8 cellular contexts compared by ENCODE assay signal in the genomic region with DNA sequence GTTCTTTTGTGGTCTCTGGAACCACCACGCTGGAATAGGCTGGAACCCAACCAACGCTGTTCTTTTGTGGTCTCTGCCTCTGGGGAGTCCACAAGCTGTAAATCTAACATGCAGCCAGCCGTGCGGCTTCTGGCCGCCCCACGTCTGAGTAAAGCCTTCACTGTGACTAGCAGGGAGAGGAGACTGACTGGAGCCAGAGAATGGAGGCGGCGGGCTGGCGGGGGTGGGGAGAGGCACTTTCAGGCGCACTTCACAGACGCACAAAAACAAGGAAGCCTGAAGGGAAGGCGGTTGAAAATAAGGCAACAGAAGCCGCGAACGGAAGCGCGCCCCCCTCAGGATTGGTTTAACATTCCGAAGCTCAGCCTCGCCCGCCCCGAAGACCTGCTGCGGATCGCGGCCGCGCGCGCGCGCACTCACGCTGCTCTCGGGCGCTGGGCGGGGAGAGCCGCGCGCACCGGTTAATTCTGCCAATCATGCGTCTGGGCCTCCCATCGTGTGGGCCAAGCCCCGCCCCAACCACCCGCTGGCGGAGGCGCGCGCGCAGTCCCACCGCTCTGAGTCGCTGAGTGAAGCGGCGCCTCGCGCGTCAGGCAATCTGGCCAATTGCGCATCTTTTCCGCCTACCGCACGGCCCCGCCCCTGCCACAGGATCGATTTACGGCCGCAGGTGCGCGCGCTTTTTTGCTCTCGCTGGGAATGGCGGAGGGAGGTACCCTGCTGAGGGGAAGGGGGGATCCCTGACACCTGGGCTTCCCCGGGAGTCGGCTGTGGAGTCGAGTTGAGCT. TPM values are rescaled to one million over a fixed set of nuclear protein-coding genes. Genes with fewer than 3 reads are reported as not detected.
DNase-seq lines count a peak whose midpoint lies in the region; ATAC-seq, FAIRE-seq and TF ChIP-seq lines count a peak whose summit lies in the region.

A gene with protein sequence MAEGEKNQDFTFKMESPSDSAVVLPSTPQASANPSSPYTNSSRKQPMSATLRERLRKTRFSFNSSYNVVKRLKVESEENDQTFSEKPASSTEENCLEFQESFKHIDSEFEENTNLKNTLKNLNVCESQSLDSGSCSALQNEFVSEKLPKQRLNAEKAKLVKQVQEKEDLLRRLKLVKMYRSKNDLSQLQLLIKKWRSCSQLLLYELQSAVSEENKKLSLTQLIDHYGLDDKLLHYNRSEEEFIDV (plus strand): TSS at position 687 of the 788 bp plus-strand sequence. CDS start 13 bp downstream, at position 700.

- H3K23me2 ChIP-seq in H9 (ENCODE audit: insufficient read length, low read depth, low read length, poor library complexity, severe bottlenecking) = peaks cover 10% of the 10 kb centered on the region

- FAIRE-seq in G401.6 (lab: Jason Lieb, UNC) = peak; percentile 98

- peak within 1 kb of the TSS; percentile 85 for H3T11ph ChIP-seq in H9 (ENCODE audit: low read length)

- H2BK5ac ChIP-seq in H9 (ENCODE audit: insufficient read length, low read length) = peak within 1 kb of the TSS; percentile 91

- no peak within 1 kb of the TSS for H4K8ac ChIP-seq in H9 (replicated peaks; ENCODE audit: insufficient read length, low read depth, low read length)

- peak; percentile 77 for TF ChIP-seq CTCF in H9 (conservative IDR thresholded peaks at IDR 0.05)

- peak within 1 kb of the TSS; percentile 99 for H3K27ac Mint-ChIP-seq in H9
- H3K27ac Mint-ChIP-seq in natural killer cell treated with Interleukin-12 subunit alpha and Interleukin-12 subunit beta and Interleukin-15 and Interleukin-18, amount 100 ng/mL, for 72 hours = peak within 1 kb of the TSS; percentile 94 to 99

- peak within 1 kb of the TSS; percentile 83 for H3K56ac ChIP-seq in H9 (ENCODE audit: insufficient read length, low read depth, low read length)

- H4K5ac ChIP-seq in H9 (ENCODE audit: insufficient read length, low read depth, low read length) = peak within 1 kb of the TSS; percentile 98

- peak within 1 kb of the TSS; percentile 89; the same call in 1 of the 2 replicates for H3K4ac ChIP-seq in H9 (ENCODE audit: low read depth, low read length)

- H3K27me3 Mint-ChIP-seq in H9 (ENCODE audit: low read depth) = no peaks in the 10 kb centered on the region
- peaks cover 0 to 3% of the 10 kb centered on the region in 2 donors for H3K27me3 Mint-ChIP-seq in natural killer cell treated with Interleukin-12 subunit alpha and Interleukin-12 subunit beta and Interleukin-15 and Interleukin-18, amount 100 ng/mL, for 72 hours

- H3K4me3 Mint-ChIP-seq in H9 = peak within 1 kb of the TSS; percentile 85 to 90
- peak within 1 kb of the TSS; percentile 84 for H3K4me3 Mint-ChIP-seq in natural killer cell treated with Interleukin-12 subunit alpha and Interleukin-12 subunit beta and Interleukin-15 and Interleukin-18, amount 100 ng/mL, for 72 hours

- DNase-seq in H9 = peak; percentile 99
- DNase-seq in M059J (ENCODE audit: low read depth) = peak; percentile 97
- DNase-seq in SHP77 (lab: John Stamatoyannopoulos, UW) = peak; percentile 97 to 99
- DNase-seq in activated effector memory CD4-positive, alpha-beta T cell treated with Interleukin-2 at 50 U/mL for 16 hours = peak; percentile 99
- DNase-seq in fibroblast of peridontal ligament (ENCODE audit: extremely low read depth) = peak; percentile 95
- DNase-seq in natural killer cell treated with Interleukin-12 subunit alpha and Interleukin-12 subunit beta and Interleukin-15 and Interleukin-18, amount 100 ng/mL, for 72 hours (ENCODE audit: low spot score) = peak; percentile 100
- DNase-seq in stimulated activated naive CD8-positive, alpha-beta T cell treated with anti-CD3 and anti-CD28 coated beads, Interleukin-15, Interleukin-2, amounts not matched to agents 100 U/mL and 50 U/mL, for 24 hours = peak; percentile 99

- peak within 1 kb of the TSS; percentile 98 for H2BK120ac ChIP-seq in H9 (ENCODE audit: low read depth, low read length, poor library complexity, severe bottlenecking)

- no peaks in the 10 kb centered on the region for H3K4me1 ChIP-seq in H9 (ENCODE audit: insufficient read depth, low read length)

- no peaks in the 10 kb centered on the region for H3K79me2 ChIP-seq in H9 (ENCODE audit: insufficient read depth, low read length)

- no peaks in the 10 kb centered on the region for H3K9me3 Mint-ChIP-seq in H9
- no peaks in the 10 kb centered on the region for H3K9me3 Mint-ChIP-seq in natural killer cell treated with Interleukin-12 subunit alpha and Interleukin-12 subunit beta and Interleukin-15 and Interleukin-18, amount 100 ng/mL, for 72 hours

- WGBS in H9 (ENCODE audit: extremely low coverage, insufficient read length, low lambda C conversion rate) = no CpG with 5 or more reads among the region's 70 CpGs

- H2AFZ ChIP-seq in H9 (ENCODE audit: low read length) = no peak within 1 kb of the TSS

- H4K20me1 ChIP-seq in H9 (ENCODE audit: control insufficient read depth, insufficient read depth, insufficient read length) = no peaks in the 10 kb centered on the region

- H2AK5ac ChIP-seq in H9 (ENCODE audit: insufficient read length, low read length) = peak within 1 kb of the TSS; percentile 80

- peak within 1 kb of the TSS; percentile 98 for H3K27ac ChIP-seq in H9 (ENCODE audit: insufficient read length, low read depth, low read length)

- peaks cover 30 to 33% of the 10 kb centered on the region in 2 experiments for H3K4me1 Mint-ChIP-seq in H9
- peaks cover 25 to 26% of the 10 kb centered on the region in 2 donors for H3K4me1 Mint-ChIP-seq in natural killer cell treated with Interleukin-12 subunit alpha and Interleukin-12 subunit beta and Interleukin-15 and Interleukin-18, amount 100 ng/mL, for 72 hours (ENCODE audit: low read depth in 2 of 2)

- no peaks in the 10 kb centered on the region for H3K9me3 ChIP-seq in H9 (ENCODE audit: control insufficient read depth, low read depth, low read length)

- no peak within 1 kb of the TSS for H3K23ac ChIP-seq in H9 (ENCODE audit: insufficient read length, low read depth, low read length)

- peak within 1 kb of the TSS; percentile 96 for H3K9ac ChIP-seq in H9 (ENCODE audit: extremely low read depth, insufficient read length, low read length)

- H3K36me3 Mint-ChIP-seq in H9 (ENCODE audit: insufficient read depth in 1 of 3, low read depth in 3 of 3) = peaks cover 0 to 31% (median 3%) of the 10 kb centered on the region in 3 experiments; a peak in 5 of 7 replicates
- no peaks in the 10 kb centered on the region for H3K36me3 Mint-ChIP-seq in natural killer cell treated with Interleukin-12 subunit alpha and Interleukin-12 subunit beta and Interleukin-15 and Interleukin-18, amount 100 ng/mL, for 72 hours

- H3K18ac ChIP-seq in H9 (ENCODE audit: insufficient read length, low read depth, low read length) = peak within 1 kb of the TSS; percentile 99

- peak; percentile 97 to 98 for ATAC-seq in natural killer cell treated with Interleukin-12 subunit alpha and Interleukin-12 subunit beta and Interleukin-15 and Interleukin-18, amount 100 ng/mL, for 72 hours
- ATAC-seq in stimulated activated naive CD8-positive, alpha-beta T cell treated with anti-CD3 and anti-CD28 coated beads, Interleukin-15, Interleukin-2, amounts not matched to agents 100 U/mL and 50 U/mL, for 24 hours = peak; percentile 93

- H3K4me2 ChIP-seq in H9 (ENCODE audit: insufficient read depth, insufficient read length, low read length) = peak within 1 kb of the TSS; percentile 80

- H2BK15ac ChIP-seq in H9 (ENCODE audit: low read depth, low read length) = no peak within 1 kb of the TSS

- H3K14ac ChIP-seq in H9 (ENCODE audit: insufficient read depth, low read length) = peak within 1 kb of the TSS; percentile 100

- H2BK20ac ChIP-seq in H9 (ENCODE audit: low read depth, low read length, poor library complexity, severe bottlenecking) = no peak within 1 kb of the TSS

- H3K27me3 ChIP-seq in H9 (ENCODE audit: insufficient read depth, low read length) = no peaks in the 10 kb centered on the region

- no peaks in the 10 kb centered on the region for H3K79me1 ChIP-seq in H9 (ENCODE audit: insufficient read depth, low read depth, low read length, poor library complexity, severe bottlenecking)

- H2BK12ac ChIP-seq in H9 (ENCODE audit: insufficient read length, low read depth, low read length) = peak within 1 kb of the TSS; percentile 95

- H4K91ac ChIP-seq in H9 (ENCODE audit: insufficient read length, low read depth, low read length) = peak within 1 kb of the TSS; percentile 63

RNA-seq across cellular contexts. Expression of the gene that starts here (rescaled TPM):
- total RNA-seq in H9 (2021) = 6.5 and 6.6 TPM in 2 replicates
- 12.4 and 17.3 TPM in 2 replicates for total RNA-seq in M059J (2014; rRNA removed; shearing (Covaris generic))
- 10 to 100 TPM; 12.1 to 12.5 TPM for total RNA-seq in natural killer cell treated with Interleukin-12 subunit alpha and Interleukin-12 subunit beta and Interleukin-15 and Interleukin-18, amount 100 ng/mL, for 72 hours

Comparison
In these comparisons a context has a peak if more than half of its experiments do, and no peak if none do; other contexts are left out.
1. Peak in every context shown above with its lines: DNase-seq, ATAC-seq and H3K27ac ChIP-seq.